ENCODE assay signal across 16 cellular contexts in genomic region chr1:51410568-51411460, GRCh38.
A peak's percentile ranks its signal among the peaks of the same experiment; 100 is the strongest.
DNase-seq lines count a peak whose midpoint lies in the region; ATAC-seq and TF ChIP-seq lines count a peak whose summit lies in the region.
"Had no signal": no experiment of that assay in that cellular context is flagged by ENCODE, and none has a peak within 500 bp of the region (broad histone marks: within the 10 kb centered on the region; RNA-seq: fewer than 3 reads in every experiment).

No MANE protein-coding gene starts in this region.

- H3K27me3 Mint-ChIP-seq in stimulated activated memory B cell treated with anti-CD40 and anti-IgM and Interleukin-4, amounts not matched to agents 10 μg/mL and 1 μg/mL and 100 μg/mL, for 72 hours, result no peaks in the 10 kb centered on the region
- H3K27me3 Mint-ChIP-seq: activated CD4-positive, alpha-beta memory T cell treated with anti-CD3 and anti-CD28 coated beads, Interleukin-2, amount 10 ng/mL, durations not matched to agents 7 days and 5 days had no signal

- H3K27ac ChIP-seq in ascending aorta, result peak overlapping the region; percentile 28 to 47
- H3K27ac ChIP-seq: C4-2B, stomach had no signal

- intact Hi-C loops in ascending aorta (cut with DNase I), result no loop called here

- peaks cover 7% of the 10 kb centered on the region for H3K9me3 Mint-ChIP-seq in stimulated activated memory B cell treated with anti-CD40 and anti-IgM and Interleukin-4, amounts not matched to agents 10 μg/mL and 1 μg/mL and 100 μg/mL, for 72 hours
- H3K9me3 Mint-ChIP-seq: activated CD4-positive, alpha-beta memory T cell treated with anti-CD3 and anti-CD28 coated beads, Interleukin-2, amount 10 ng/mL, durations not matched to agents 7 days and 5 days had no signal

- H3K36me3 ChIP-seq in ascending aorta, result peaks cover 32 to 34% of the 10 kb centered on the region in 2 donors
- peaks cover 5% of the 10 kb centered on the region for H3K36me3 ChIP-seq in H7 (replicated peaks; ENCODE audit: control insufficient read depth, insufficient read depth, low read length)

- ATAC-seq in stimulated activated memory B cell treated with anti-CD40 and anti-IgM and Interleukin-4, amounts not matched to agents 10 μg/mL and 1 μg/mL and 100 μg/mL, for 72 hours, result no peak

- peaks cover 0 to 15% of the 10 kb centered on the region in 2 donors for H3K4me1 ChIP-seq in ascending aorta
- H3K4me1 ChIP-seq: stomach had no signal

- no peak overlapping the region for H3K27ac Mint-ChIP-seq in stimulated activated memory B cell treated with anti-CD40 and anti-IgM and Interleukin-4, amounts not matched to agents 10 μg/mL and 1 μg/mL and 100 μg/mL, for 72 hours
- H3K27ac Mint-ChIP-seq: activated CD4-positive, alpha-beta memory T cell treated with anti-CD3 and anti-CD28 coated beads, Interleukin-2, amount 10 ng/mL, durations not matched to agents 7 days and 5 days had no signal

- no peak for TF ChIP-seq CTCF in GM20000 (IDR thresholded peaks at IDR 0.05; ENCODE audit: extremely low read depth, missing control alignments)
- TF ChIP-seq CTCF in ascending aorta (IDR thresholded peaks at IDR 0.05), result no peak

- peaks cover 63% of the 10 kb centered on the region for H3K36me3 Mint-ChIP-seq in stimulated activated memory B cell treated with anti-CD40 and anti-IgM and Interleukin-4, amounts not matched to agents 10 μg/mL and 1 μg/mL and 100 μg/mL, for 72 hours

- DNase-seq in DMS 273 (lab: John Stamatoyannopoulos, UW; ENCODE audit: unreplicated experiment) (peak; percentile 58), GM20000 (ENCODE audit: low spot score) (peak; percentile 10), ascending aorta (ENCODE audit: low spot score in 2 of 2) (no peak), myocyte (ENCODE audit: low read depth) (peak; percentile 35), H7 (no peak), NCI-H82 treated with DMSO at 0.1 percent for 48 hours (lab: John Stamatoyannopoulos, UW; ENCODE audit: unreplicated experiment) (no peak)
- no peak for DNase-seq in stimulated activated CD4-positive, alpha-beta T cell treated with anti-CD3 and anti-CD28 coated beads, Interleukin-4, amount 100 ng/mL, for 1 hour
- DNase-seq: activated CD4-positive, alpha-beta memory T cell treated with anti-CD3 and anti-CD28 coated beads, Interleukin-2, amount 10 ng/mL, durations not matched to agents 7 days and 5 days; glutamatergic neuron; KBM-7; kidney glomerular epithelial cell; NCI-H510A; stomach; T1000 had no signal

- H3K4me1 Mint-ChIP-seq in stimulated activated memory B cell treated with anti-CD40 and anti-IgM and Interleukin-4, amounts not matched to agents 10 μg/mL and 1 μg/mL and 100 μg/mL, for 72 hours, result peaks cover 7% of the 10 kb centered on the region

- H3K9me3 ChIP-seq in ascending aorta, result no peaks in the 10 kb centered on the region
- H3K9me3 ChIP-seq: stomach had no signal

- H3K27me3 ChIP-seq in ascending aorta (no peaks in the 10 kb centered on the region), H7 (ENCODE audit: control insufficient read depth, insufficient read depth, low read length) (no peaks in the 10 kb centered on the region)
- H3K27me3 ChIP-seq: stomach had no signal

- no peak overlapping the region for H3K4me3 Mint-ChIP-seq in stimulated activated memory B cell treated with anti-CD40 and anti-IgM and Interleukin-4, amounts not matched to agents 10 μg/mL and 1 μg/mL and 100 μg/mL, for 72 hours
- H3K4me3 Mint-ChIP-seq: activated CD4-positive, alpha-beta memory T cell treated with anti-CD3 and anti-CD28 coated beads, Interleukin-2, amount 10 ng/mL, durations not matched to agents 7 days and 5 days had no signal

- H3K4me3 ChIP-seq in ascending aorta, result no peak overlapping the region
- H3K4me3 ChIP-seq in H7 (ENCODE audit: insufficient read depth, low read depth, low read length), result no peak overlapping the region
- H3K4me3 ChIP-seq: stomach had no signal

Comparison
In these comparisons a context has a peak if more than half of its experiments do, and no peak if none do; other contexts are left out.
1. DNase-seq: peak in DMS 273 (single experiment), GM20000 (single experiment) and myocyte (single experiment); none in ascending aorta (0 of 2), H7 (single experiment), stimulated activated CD4-positive, alpha-beta T cell treated with anti-CD3 and anti-CD28 coated beads, Interleukin-4, amount 100 ng/mL, for 1 hour (single experiment) and NCI-H82 treated with DMSO at 0.1 percent for 48 hours (single experiment).